28 cellular contexts compared by ENCODE assay signal in genomic region chr11:3885855-3886254, GRCh38. TPM values are rescaled to one million over a fixed set of nuclear protein-coding genes. Genes with fewer than 3 reads are reported as not detected.
DNase-seq lines count a peak whose midpoint lies in the region; ATAC-seq and TF ChIP-seq lines count a peak whose summit lies in the region.
"Had no signal": no experiment of that assay in that cellular context is flagged by ENCODE, and none has a peak within 500 bp of the region (broad histone marks: within the 10 kb centered on the region; RNA-seq: fewer than 3 reads in every experiment).

No MANE protein-coding gene starts in this region.

- H2AFZ ChIP-seq in PC-3 (ENCODE audit: low read length), result no peak overlapping the region

- H3K27ac ChIP-seq in PC-3 (ENCODE audit: low read length) (peak overlapping the region; percentile 56), psoas muscle (peak overlapping the region; percentile 27)
- H3K27ac ChIP-seq: heart left ventricle, SJSA1, testis, VCaP had no signal

- H3K9ac ChIP-seq in PC-3 (ENCODE audit: low read length), result no peak overlapping the region

- H3K79me2 ChIP-seq in PC-3 (ENCODE audit: low read length), result peaks cover 16% of the 10 kb centered on the region

- H3K4me3 ChIP-seq in PC-3 (ENCODE audit: low read length) (no peak overlapping the region), psoas muscle (no peak overlapping the region)
- H3K4me3 ChIP-seq: GM12878, heart left ventricle, SJSA1, testis had no signal

- peak; percentile 93 for ATAC-seq in PC-3
- no peak for ATAC-seq in psoas muscle
- ATAC-seq in esophagus mucosa, result no peak
- ATAC-seq: GM12878; heart left ventricle; naive thymus-derived CD4-positive, alpha-beta T cell had no signal

- no peaks in the 10 kb centered on the region for H3K27me3 ChIP-seq in PC-3 (ENCODE audit: low read length)
- no peaks in the 10 kb centered on the region for H3K27me3 ChIP-seq in psoas muscle (ENCODE audit: insufficient read depth in 3 of 3, low read length in 2 of 3)
- H3K27me3 ChIP-seq: heart left ventricle, SJSA1, testis had no signal

- BruUV-seq in PC-3 (replicated peaks; lab: Mats Ljungman, UMichigan), result no TSS peak

- 80 to 89% (median 87%) methylated on average over 7 of the region's 7 CpGs for WGBS in psoas muscle, 3 donors

- no peaks in the 10 kb centered on the region for H3F3A ChIP-seq in PC-3 (ENCODE audit: low read length, unreplicated experiment)

- intact Hi-C loops in PC-3 (cut with micrococcal nuclease) (no loop called here), psoas muscle (cut with DNase I) (no loop called here)

- H3K9me3 ChIP-seq in PC-3 (ENCODE audit: low read length), result no peaks in the 10 kb centered on the region
- H3K9me3 ChIP-seq in psoas muscle, result no peaks in the 10 kb centered on the region
- H3K9me3 ChIP-seq: heart left ventricle, SJSA1, testis had no signal

- DNase-seq in DMS53 treated with DMSO at 0.1 percent for 48 hours (lab: John Stamatoyannopoulos, UW; ENCODE audit: unreplicated experiment) (peak; percentile 63), PC-3 (peak; percentile 75), dermis blood vessel endothelial cell (peak; percentile 70), psoas muscle (no peak), T-helper 1 cell (no peak), NCI-H345 treated with DMSO at 0.1 percent for 48 hours (lab: John Stamatoyannopoulos, UW; ENCODE audit: unreplicated experiment) (no peak)
- DNase-seq: activated CD4-positive, alpha-beta T cell treated with anti-CD3 and anti-CD28 coated beads for 48 hours; activated naive CD4-positive, alpha-beta T cell treated with Interleukin-2 at 50 U/mL for 16 hours; activated T-cell treated with anti-CD3 and anti-CD28 coated beads, Interleukin-2, amount 50 U/mL, for 48 hours; anterior cingulate cortex; central memory CD4-positive, alpha-beta T cell; DMS79 treated with DMSO at 0.1 percent for 48 hours; H9; heart left ventricle; Karpas-422; naive thymus-derived CD4-positive, alpha-beta T cell; NCI-H187; NCI-H2171 treated with DMSO at 0.1 percent for 48 hours; NCI-H524 treated with DMSO at 0.1 percent for 48 hours; NK-92 treated with Interleukin-12 subunit alpha and Interleukin-12 subunit beta, amount 100 ng/mL, for 24 hours; retina; stimulated activated CD4-positive, alpha-beta T cell treated with anti-CD3 and anti-CD28 coated beads, Interleukin-4, amount 100 ng/mL, for 4 hours; stimulated activated naive CD4-positive, alpha-beta T cell treated with Interleukin-2 at 50 U/mL for 16 hours; testis had no signal

- H3K9me2 ChIP-seq in PC-3 (replicated peaks; ENCODE audit: low read length), result no peaks in the 10 kb centered on the region

- CTCF ChIA-PET in PC-3 (lab: Charles Lee), result interaction anchor here (0.6 kb wide), 1 partner anchor 183 kb away, joined by 3 read pairs; no protein-coding TSS in a partner anchor

- no peak for TF ChIP-seq CTCF in PC-3 (conservative IDR thresholded peaks at IDR 0.05; ENCODE audit: low read depth, low read length)
- TF ChIP-seq CTCF in psoas muscle (IDR thresholded peaks at IDR 0.05), result no peak

- no peaks in the 10 kb centered on the region for H4K20me1 ChIP-seq in PC-3 (ENCODE audit: low read length)

- H3K4me2 ChIP-seq in PC-3 (ENCODE audit: low read length), result peak overlapping the region; percentile 65

- H3K36me3 ChIP-seq in PC-3 (ENCODE audit: low read depth, low read length), result no peaks in the 10 kb centered on the region
- no peaks in the 10 kb centered on the region for H3K36me3 ChIP-seq in psoas muscle (ENCODE audit: insufficient read depth in 1 of 2, low read depth in 1 of 2)
- H3K36me3 ChIP-seq: heart left ventricle, SJSA1 had no signal

- H3K4me1 ChIP-seq in PC-3 (ENCODE audit: insufficient read depth, low read length), result peaks cover 12% of the 10 kb centered on the region
- H3K4me1 ChIP-seq in psoas muscle, result peaks cover 44% of the 10 kb centered on the region
- H3K4me1 ChIP-seq: testis had no signal

- POLR2A ChIA-PET in PC-3 (lab: Charles Lee; ENCODE audit: unreplicated experiment), result no interaction called here

RNA-seq across cellular contexts. Expression of gene STIM1, which starts 30.4 kb away (rescaled TPM):
- total RNA-seq in PC-3 (2014; rRNA removed), result 22.8 and 31.9 TPM in 2 replicates
- 31.5 and 39.3 TPM in 2 replicates for total RNA-seq in dermis blood vessel endothelial cell
- total RNA-seq in psoas muscle, result 100 to 1,000 TPM in 3 of 4 donors, 10 to 100 TPM in 1; 97.5 to 147 (median 112) TPM
- 100 to 1,000 TPM in 1 of 3 donors, 10 to 100 TPM in 2; 52.1 to 133 (median 66.4) TPM for polyA plus RNA-seq in psoas muscle
- total RNA-seq in esophagus mucosa, result 85.1 TPM

RNA-seq across cellular contexts. Expression of gene RHOG, which starts 45.1 kb away (rescaled TPM):
- total RNA-seq in PC-3 (2014; rRNA removed) (31.2 and 33.5 TPM in 2 replicates), dermis blood vessel endothelial cell (19.2 and 25.5 TPM in 2 replicates), psoas muscle (10 to 100 TPM; 22.4 to 40.9 (median 37.6) TPM), esophagus mucosa (59.7 TPM)
- 10 to 100 TPM; 44.5 to 80.1 (median 51.3) TPM for polyA plus RNA-seq in psoas muscle

Comparison
In these comparisons a context has a peak if more than half of its experiments do, and no peak if none do; other contexts are left out.
1. DNase-seq: peak in DMS53 treated with DMSO at 0.1 percent for 48 hours (single experiment), PC-3 (single experiment) and dermis blood vessel endothelial cell (single experiment); none in psoas muscle (0 of 2), T-helper 1 cell (0 of 5) and NCI-H345 treated with DMSO at 0.1 percent for 48 hours (single experiment).